ENCODE assay signal across 22 cellular contexts in genomic region chr22:37570661-37570976, GRCh38. TPM values are rescaled to one million over a fixed set of nuclear protein-coding genes. Genes with fewer than 3 reads are reported as not detected.
DNase-seq lines count a peak whose midpoint lies in the region; ATAC-seq, FAIRE-seq and TF ChIP-seq lines count a peak whose summit lies in the region.
"Had no signal": no experiment of that assay in that cellular context is flagged by ENCODE, and none has a peak within 500 bp of the region (broad histone marks: within the 10 kb centered on the region; RNA-seq: fewer than 3 reads in every experiment).

No MANE protein-coding gene starts in this region.

- no peak for TF ChIP-seq EP300 in transverse colon (IDR thresholded peaks at IDR 0.05; ENCODE audit: low read depth)

- H3K36me3 ChIP-seq in astrocyte (ENCODE audit: insufficient read depth, low read length): peaks cover 15% of the 10 kb centered on the region
- H3K36me3 ChIP-seq in right lobe of liver: peaks cover 0 to 19% (median 7%) of the 10 kb centered on the region in 4 donors
- no peaks in the 10 kb centered on the region for H3K36me3 ChIP-seq in transverse colon
- H3K36me3 ChIP-seq in PC-3 (ENCODE audit: low read depth, low read length): peaks cover 5% of the 10 kb centered on the region
- peaks cover 34% of the 10 kb centered on the region for H3K36me3 ChIP-seq in lower lobe of right lung

- peaks cover 33% of the 10 kb centered on the region for H3K4me1 Mint-ChIP-seq in astrocyte (ENCODE audit: low read depth, unreplicated experiment)

- no peak for ATAC-seq in right lobe of liver
- no peak for ATAC-seq in PC-3
- no peak for ATAC-seq in lower lobe of right lung
- no peak for ATAC-seq in esophagus mucosa
- ATAC-seq: activated T-cell treated with anti-CD3 and anti-CD28 coated beads, Interleukin-2, amount 50 U/mL, for 72 hours had no signal

- peak overlapping the region; percentile 26 for H3K27ac Mint-ChIP-seq in astrocyte (ENCODE audit: unreplicated experiment)
- H3K27ac Mint-ChIP-seq: activated CD4-positive, alpha-beta memory T cell treated with anti-CD3 and anti-CD28 coated beads for 36 hours; activated naive CD8-positive, alpha-beta T cell treated with anti-CD3 and anti-CD28 coated beads, Interleukin-2, amount 10 ng/mL, durations not matched to agents 7 days and 5 days; activated T-cell treated with anti-CD3 and anti-CD28 coated beads, Interleukin-2, amount 50 U/mL, for 72 hours; B cell had no signal

- TF ChIP-seq POLR2A in right lobe of liver (IDR thresholded peaks at IDR 0.05): no peak
- no peak for TF ChIP-seq POLR2A in transverse colon (IDR thresholded peaks at IDR 0.05)

- 31% methylated on average over 4 of the region's 4 CpGs for WGBS in right lobe of liver (ENCODE audit: insufficient coverage, low coverage, low lambda C conversion rate, missing lambda C conversion rate)
- WGBS in transverse colon (ENCODE audit: low coverage in 1 of 2), 2 donors: 74% methylated on average over 4 of the region's 4 CpGs; no CpG with 5 or more reads in 1 of the 2 donors

- H3K27me3 ChIP-seq in astrocyte (ENCODE audit: insufficient read depth, low read length) (no peaks in the 10 kb centered on the region), right lobe of liver (no peaks in the 10 kb centered on the region), transverse colon (no peaks in the 10 kb centered on the region), PC-3 (ENCODE audit: low read length) (no peaks in the 10 kb centered on the region), lower lobe of right lung (ENCODE audit: low read depth) (no peaks in the 10 kb centered on the region)

- no peaks in the 10 kb centered on the region for H3K9me2 ChIP-seq in PC-3 (replicated peaks; ENCODE audit: low read length)

- H3K4me1 ChIP-seq in astrocyte (ENCODE audit: insufficient read depth, low read length) (peaks cover 44% of the 10 kb centered on the region), right lobe of liver (peaks cover 0 to 66% (median 41%) of the 10 kb centered on the region in 4 donors), transverse colon (peaks cover 30 to 55% (median 51%) of the 10 kb centered on the region in 4 donors), PC-3 (ENCODE audit: insufficient read depth, low read length) (peaks cover 24% of the 10 kb centered on the region), lower lobe of right lung (peaks cover 63% of the 10 kb centered on the region)

- CTCF ChIA-PET in PC-3 (lab: Charles Lee): interaction anchor here (1.5 kb wide), 1 partner anchor 22 kb away, joined by 3 read pairs; no protein-coding TSS in a partner anchor

- no peaks in the 10 kb centered on the region for H3K9me3 ChIP-seq in astrocyte (ENCODE audit: insufficient read depth, low read depth, low read length)
- H3K9me3 ChIP-seq in right lobe of liver: no peaks in the 10 kb centered on the region
- H3K9me3 ChIP-seq in transverse colon: no peaks in the 10 kb centered on the region
- H3K9me3 ChIP-seq in PC-3 (ENCODE audit: low read length): no peaks in the 10 kb centered on the region
- H3K9me3 ChIP-seq in lower lobe of right lung: no peaks in the 10 kb centered on the region

- H4K20me1 ChIP-seq in astrocyte (ENCODE audit: insufficient read depth, low read length): peaks cover 64% of the 10 kb centered on the region
- 0 out of 2 replicates have a peak, but pooled peaks cover 4% of the 10 kb centered on the region for H4K20me1 ChIP-seq in PC-3 (ENCODE audit: low read length)

- POLR2A ChIA-PET in PC-3 (lab: Charles Lee; ENCODE audit: unreplicated experiment): no interaction called here

- no TSS peak for BruUV-seq in PC-3 (replicated peaks; lab: Mats Ljungman, UMichigan)

- in situ Hi-C loops in transverse colon (cut with MboI; ENCODE audit: low pct_ligation_motif_present in 1 of 4, low pct_unique_long_range_greater_than_20kb in 1 of 4, low sequenced_read_pairs in 3 of 4): no loop called here

- intact Hi-C loops in right lobe of liver (cut with DNase I) (no loop called here), transverse colon (cut with DNase I; ENCODE audit: low total_unique reads) (no loop called here), PC-3 (cut with micrococcal nuclease) (no loop called here), lower lobe of right lung (cut with DNase I) (no loop called here)

- no peak overlapping the region for H3K27ac ChIP-seq in astrocyte (ENCODE audit: low read depth, low read length)
- H3K27ac ChIP-seq in right lobe of liver: peak overlapping the region in 2 of 3 donors; percentile 43 to 99
- peak overlapping the region; percentile 80 to 99 (median 86) for H3K27ac ChIP-seq in transverse colon
- H3K27ac ChIP-seq in PC-3 (ENCODE audit: low read length): no peak overlapping the region
- no peak overlapping the region for H3K27ac ChIP-seq in lower lobe of right lung

- FAIRE-seq in astrocyte (lab: Jason Lieb, UNC): no peak
- FAIRE-seq: endometrium, GM12892 had no signal

- H3K9me3 Mint-ChIP-seq in astrocyte (ENCODE audit: unreplicated experiment): no peaks in the 10 kb centered on the region
- H3K9me3 Mint-ChIP-seq: activated CD4-positive, alpha-beta memory T cell treated with anti-CD3 and anti-CD28 coated beads for 36 hours; activated naive CD8-positive, alpha-beta T cell treated with anti-CD3 and anti-CD28 coated beads, Interleukin-2, amount 10 ng/mL, durations not matched to agents 7 days and 5 days; activated T-cell treated with anti-CD3 and anti-CD28 coated beads, Interleukin-2, amount 50 U/mL, for 72 hours; central memory CD8-positive, alpha-beta T cell had no signal

- H3K36me3 Mint-ChIP-seq in astrocyte (ENCODE audit: low read depth, unreplicated experiment): peaks cover 10% of the 10 kb centered on the region
- H3K36me3 Mint-ChIP-seq: activated CD4-positive, alpha-beta memory T cell treated with anti-CD3 and anti-CD28 coated beads for 36 hours; activated naive CD8-positive, alpha-beta T cell treated with anti-CD3 and anti-CD28 coated beads, Interleukin-2, amount 10 ng/mL, durations not matched to agents 7 days and 5 days had no signal

- no peak for DNase-seq in astrocyte (ENCODE audit: low read depth)
- DNase-seq in right lobe of liver: no peak
- no peak for DNase-seq in transverse colon
- no peak for DNase-seq in PC-3
- no peak for DNase-seq in lower lobe of right lung
- DNase-seq: activated CD4-positive, alpha-beta memory T cell treated with anti-CD3 and anti-CD28 coated beads for 36 hours; activated naive CD8-positive, alpha-beta T cell treated with anti-CD3 and anti-CD28 coated beads, Interleukin-2, amount 10 ng/mL, durations not matched to agents 7 days and 5 days; activated T-cell treated with anti-CD3 and anti-CD28 coated beads, Interleukin-2, amount 50 U/mL, for 72 hours; GF-D8; midbrain; NCI-H1417 treated with DMSO at 0.1 percent for 48 hours; NCI-H82; occipital lobe; stimulated activated CD4-positive, alpha-beta T cell treated with anti-CD3 and anti-CD28 coated beads, Interleukin-4, amount 100 ng/mL, for 1 hour had no signal

- no peaks in the 10 kb centered on the region for H3K27me3 Mint-ChIP-seq in astrocyte (ENCODE audit: low read depth, unreplicated experiment)

- peaks cover 31% of the 10 kb centered on the region for H3K79me2 ChIP-seq in astrocyte (ENCODE audit: insufficient read depth, low read length)
- H3K79me2 ChIP-seq in PC-3 (ENCODE audit: low read length): peaks cover 12% of the 10 kb centered on the region

- H3K4me2 ChIP-seq in astrocyte (ENCODE audit: low read length) (peak overlapping the region; percentile 2), PC-3 (ENCODE audit: low read length) (no peak overlapping the region)

- no peak overlapping the region for H2AFZ ChIP-seq in astrocyte (ENCODE audit: low read depth, low read length)
- H2AFZ ChIP-seq in PC-3 (ENCODE audit: low read length): no peak overlapping the region

- H3K4me3 Mint-ChIP-seq in astrocyte (ENCODE audit: unreplicated experiment): peak overlapping the region; percentile 14
- H3K4me3 Mint-ChIP-seq: activated CD4-positive, alpha-beta memory T cell treated with anti-CD3 and anti-CD28 coated beads for 36 hours; activated naive CD8-positive, alpha-beta T cell treated with anti-CD3 and anti-CD28 coated beads, Interleukin-2, amount 10 ng/mL, durations not matched to agents 7 days and 5 days; activated T-cell treated with anti-CD3 and anti-CD28 coated beads, Interleukin-2, amount 50 U/mL, for 72 hours; B cell; central memory CD8-positive, alpha-beta T cell had no signal

- H3K4me3 ChIP-seq in astrocyte (ENCODE audit: insufficient read depth, low read depth, low read length): no peak overlapping the region
- H3K4me3 ChIP-seq in right lobe of liver: no peak overlapping the region
- no peak overlapping the region for H3K4me3 ChIP-seq in transverse colon
- H3K4me3 ChIP-seq in PC-3 (ENCODE audit: low read length): no peak overlapping the region
- no peak overlapping the region for H3K4me3 ChIP-seq in lower lobe of right lung

- H3K9ac ChIP-seq in astrocyte (ENCODE audit: low read length): no peak overlapping the region
- no peak overlapping the region for H3K9ac ChIP-seq in PC-3 (ENCODE audit: low read length)

- TF ChIP-seq CTCF in astrocyte (IDR thresholded peaks at IDR 0.05; ENCODE audit: insufficient read depth, low read depth, low read length) (no peak), right lobe of liver (IDR thresholded peaks at IDR 0.05) (no peak), transverse colon (IDR thresholded peaks at IDR 0.05) (no peak), PC-3 (conservative IDR thresholded peaks at IDR 0.05; ENCODE audit: low read depth, low read length) (no peak), lower lobe of right lung (IDR thresholded peaks at IDR 0.05) (no peak)

- H3F3A ChIP-seq in PC-3 (ENCODE audit: low read length, unreplicated experiment): no peaks in the 10 kb centered on the region

RNA-seq across cellular contexts. Expression of gene LGALS2, which starts 9.3 kb away (rescaled TPM):
- total RNA-seq in astrocyte (not detected in 2 replicates), right lobe of liver (under 1 TPM in 1 of 6 experiments, not detected in 5; 0.64 TPM), transverse colon (10 to 100 TPM in 2 of 4 donors, 1 to 10 TPM in 1, not detected in 1; 1.3 to 43.4 (median 17.2) TPM), PC-3 (2014; rRNA removed) (not detected in 2 replicates), lower lobe of right lung (1.9 TPM), esophagus mucosa (not detected)
- total RNA-seq: activated CD4-positive, alpha-beta memory T cell treated with anti-CD3 and anti-CD28 coated beads for 36 hours; activated naive CD8-positive, alpha-beta T cell treated with anti-CD3 and anti-CD28 coated beads, Interleukin-2, amount 10 ng/mL, durations not matched to agents 7 days and 5 days; activated T-cell treated with anti-CD3 and anti-CD28 coated beads, Interleukin-2, amount 50 U/mL, for 72 hours; B cell; fibroblast of villous mesenchyme; LHCN-M2; occipital lobe; RPMI7951 had no signal

RNA-seq across cellular contexts. Expression of gene CDC42EP1, which starts 10.3 kb away (rescaled TPM):
- 106 and 109 TPM in 2 replicates for total RNA-seq in astrocyte
- 100 to 1,000 TPM in 1 of 6 experiments, 10 to 100 TPM in 5; 29.2 to 117 (median 68.0) TPM for total RNA-seq in right lobe of liver
- total RNA-seq in transverse colon: 10 to 100 TPM; 27.3 to 52.9 (median 28.9) TPM
- total RNA-seq in PC-3 (2014; rRNA removed): 43.9 and 47.4 TPM in 2 replicates
- total RNA-seq in lower lobe of right lung: 46.0 TPM
- 117 TPM for total RNA-seq in esophagus mucosa
- total RNA-seq: B cell had no signal

RNA-seq across cellular contexts. Expression of gene GGA1, which starts 38.0 kb away (rescaled TPM):
- total RNA-seq in astrocyte (39.9 and 43.1 TPM in 2 replicates), right lobe of liver (10 to 100 TPM; 18.4 to 27.3 (median 24.1) TPM), transverse colon (100 to 1,000 TPM in 1 of 4 donors, 10 to 100 TPM in 3; 60.1 to 142 (median 73.8) TPM), PC-3 (2014; rRNA removed) (49.1 and 55.7 TPM in 2 replicates), lower lobe of right lung (64.8 TPM), esophagus mucosa (28.4 TPM)

RNA-seq across cellular contexts. Expression of gene CARD10, which starts 51.4 kb away (rescaled TPM):
- 19.7 and 22.6 TPM in 2 replicates for total RNA-seq in astrocyte
- 10 to 100 TPM in 5 of 6 experiments, 1 to 10 TPM in 1; 9.0 to 27.8 (median 14.2) TPM for total RNA-seq in right lobe of liver
- 100 to 1,000 TPM in 1 of 4 donors, 10 to 100 TPM in 3; 46.3 to 166 (median 60.9) TPM for total RNA-seq in transverse colon
- 20.7 and 26.3 TPM in 2 replicates for total RNA-seq in PC-3 (2014; rRNA removed)
- 14.9 TPM for total RNA-seq in lower lobe of right lung
- 10.5 TPM for total RNA-seq in esophagus mucosa
- total RNA-seq: B cell had no signal

Comparison
In these comparisons a context has a peak if more than half of its experiments do, and no peak if none do; other contexts are left out.
1. H3K27ac ChIP-seq: peak in right lobe of liver (2 of 3) and transverse colon (4 of 4); none in astrocyte (single experiment), PC-3 (single experiment) and lower lobe of right lung (single experiment).